Comparison of ENCODE assay signal across 8 cellular contexts in genomic region chr9:124280176-124280691, GRCh38. TPM values are rescaled to one million over a fixed set of nuclear protein-coding genes. Genes with fewer than 3 reads are reported as not detected.
DNase-seq lines count a peak whose midpoint lies in the region; ATAC-seq and TF ChIP-seq lines count a peak whose summit lies in the region.

No MANE protein-coding gene starts in this region.

- no peak for TF ChIP-seq EP300 in esophagus muscularis mucosa (IDR thresholded peaks at IDR 0.05)

- dilution Hi-C loops in mammary epithelial cell (cut with HindIII; ENCODE audit: low sequenced_read_pairs): no loop called here

- no peak overlapping the region for H3K4me2 ChIP-seq in mammary epithelial cell (ENCODE audit: insufficient read depth, low read depth, low read length)

- DNase-seq in breast epithelium (ENCODE audit: low spot score in 2 of 2) (no peak), mammary epithelial cell (no peak), esophagus muscularis mucosa (ENCODE audit: extremely low spot score) (no peak), vagina (ENCODE audit: extremely low spot score in 2 of 2) (no peak), SIG-M5 treated with dmso at 0.1 percent for 504 hours (lab: John Stamatoyannopoulos, UW; ENCODE audit: unreplicated experiment) (no peak)
- DNase-seq in activated CD8-positive, alpha-beta memory T cell treated with anti-CD3 and anti-CD28 coated beads, Interleukin-2, amount 50 U/mL, for 4 hours: no peak

- H3K4me3 ChIP-seq in breast epithelium: no peak overlapping the region
- no peak overlapping the region for H3K4me3 ChIP-seq in mammary epithelial cell (replicated peaks in 1 of 3; ENCODE audit: insufficient read depth in 1 of 3, low read depth in 2 of 3, low read length in 3 of 3)
- H3K4me3 ChIP-seq in esophagus muscularis mucosa: no peak overlapping the region
- no peak overlapping the region for H3K4me3 ChIP-seq in mucosa of rectum (ENCODE audit: low read length in 2 of 2)
- no peak overlapping the region for H3K4me3 ChIP-seq in vagina

- CTCF ChIA-PET in mammary epithelial cell (lab: Charles Lee; ENCODE audit: low non-redundant PET): interaction anchor here (0.6 kb wide), 1 partner anchor 152 kb away, joined by 4 read pairs; no protein-coding TSS in a partner anchor

- H3K9me3 ChIP-seq in breast epithelium (no peaks in the 10 kb centered on the region), mammary epithelial cell (replicated peaks; ENCODE audit: insufficient read depth, low read length) (no peaks in the 10 kb centered on the region), esophagus muscularis mucosa (no peaks in the 10 kb centered on the region), mucosa of rectum (ENCODE audit: control insufficient read depth in 2 of 2, low read length in 2 of 2) (no peaks in the 10 kb centered on the region), vagina (no peaks in the 10 kb centered on the region)

- peaks cover 17 to 28% of the 10 kb centered on the region in 2 donors for H3K4me1 ChIP-seq in breast epithelium
- H3K4me1 ChIP-seq in mammary epithelial cell (ENCODE audit: insufficient read depth, low read length): peaks cover 23% of the 10 kb centered on the region
- H3K4me1 ChIP-seq in esophagus muscularis mucosa: peaks cover 68 to 93% (median 93%) of the 10 kb centered on the region in 4 donors
- peaks cover 35 to 39% of the 10 kb centered on the region in 2 donors for H3K4me1 ChIP-seq in mucosa of rectum (ENCODE audit: control insufficient read depth in 2 of 2, insufficient read depth in 2 of 2, low read length in 2 of 2)
- H3K4me1 ChIP-seq in vagina: peaks cover 76% of the 10 kb centered on the region

- H2AFZ ChIP-seq in mammary epithelial cell (ENCODE audit: low read depth, low read length): no peak overlapping the region

- BruUV-seq in mammary epithelial cell (replicated peaks; lab: Mats Ljungman, UMichigan): no TSS peak

- H3K79me2 ChIP-seq in mammary epithelial cell (ENCODE audit: insufficient read depth, low read length): peaks cover 97% of the 10 kb centered on the region

- H3K36me3 ChIP-seq in breast epithelium: no peaks in the 10 kb centered on the region
- H3K36me3 ChIP-seq in mammary epithelial cell (ENCODE audit: insufficient read depth, low read length): peaks cover 2% of the 10 kb centered on the region
- H3K36me3 ChIP-seq in esophagus muscularis mucosa: no peaks in the 10 kb centered on the region
- no peaks in the 10 kb centered on the region for H3K36me3 ChIP-seq in mucosa of rectum (ENCODE audit: control insufficient read depth in 2 of 2, insufficient read depth in 2 of 2, low read length in 2 of 2)
- H3K36me3 ChIP-seq in vagina: no peaks in the 10 kb centered on the region

- in situ Hi-C loops in mammary epithelial cell (cut with MboI; ENCODE audit: low sequenced_read_pairs in 2 of 2): no loop called here

- H4K20me1 ChIP-seq in mammary epithelial cell (ENCODE audit: insufficient read depth, low read length): peaks cover 3% of the 10 kb centered on the region

- no peak for ATAC-seq in HG02973 (IDR thresholded peaks at IDR 0.05; ENCODE audit: unreplicated experiment)

- no peak overlapping the region for H3K9ac ChIP-seq in mammary epithelial cell (ENCODE audit: insufficient read depth, low read length)
- H3K9ac ChIP-seq in mucosa of rectum (ENCODE audit: low read depth in 1 of 2, low read length in 2 of 2): no peak overlapping the region

- H3K27ac ChIP-seq in breast epithelium: peak overlapping the region; percentile 70 to 75
- no peak overlapping the region for H3K27ac ChIP-seq in mammary epithelial cell (ENCODE audit: insufficient read depth, low read depth, low read length)
- H3K27ac ChIP-seq in esophagus muscularis mucosa (replicated peaks in 1 of 4): peak overlapping the region; percentile 83 to 87 (median 84)
- peak overlapping the region; percentile 7 to 40 for H3K27ac ChIP-seq in mucosa of rectum (ENCODE audit: low read depth in 2 of 2, low read length in 2 of 2)
- H3K27ac ChIP-seq in vagina: peak overlapping the region; percentile 95

- TF ChIP-seq CTCF in breast epithelium (IDR thresholded peaks at IDR 0.05) (no peak), mammary epithelial cell (conservative IDR thresholded peaks at IDR 0.05 in 1 of 2, IDR thresholded peaks at IDR 0.05 in 1 of 2; ENCODE audit: extremely low read depth in 1 of 2, insufficient read depth in 1 of 2, low read depth in 1 of 2, low read length in 2 of 2) (no peak), esophagus muscularis mucosa (IDR thresholded peaks at IDR 0.05) (no peak), vagina (IDR thresholded peaks at IDR 0.05) (no peak)

- WGBS in mammary epithelial cell (ENCODE audit: low coverage, missing lambda C conversion rate): 70% methylated on average over 13 of the region's 16 CpGs
- 22% methylated on average over 5 of the region's 16 CpGs for WGBS in esophagus muscularis mucosa

- TF ChIP-seq POLR2A in breast epithelium (IDR thresholded peaks at IDR 0.05) (no peak), esophagus muscularis mucosa (IDR thresholded peaks at IDR 0.05; ENCODE audit: low read depth) (no peak), vagina (IDR thresholded peaks at IDR 0.05) (no peak)

- no peaks in the 10 kb centered on the region for H3K27me3 ChIP-seq in breast epithelium
- no peaks in the 10 kb centered on the region for H3K27me3 ChIP-seq in mammary epithelial cell (ENCODE audit: insufficient read depth, low read length)
- H3K27me3 ChIP-seq in esophagus muscularis mucosa: no peaks in the 10 kb centered on the region
- no peaks in the 10 kb centered on the region for H3K27me3 ChIP-seq in mucosa of rectum (ENCODE audit: control insufficient read depth in 2 of 2, insufficient read depth in 2 of 2, low read length in 2 of 2)
- H3K27me3 ChIP-seq in vagina: no peaks in the 10 kb centered on the region

- intact Hi-C loops in breast epithelium (cut with DNase I; ENCODE audit: low total_unique reads): no loop called here
- intact Hi-C loops in mammary epithelial cell (cut with micrococcal nuclease): no loop called here
- intact Hi-C loops in esophagus muscularis mucosa (cut with DNase I): no loop called here
- intact Hi-C loops in vagina (cut with DNase I): no loop called here

RNA-seq across cellular contexts. Expression of gene NEK6, which starts 22.5 kb away (rescaled TPM):
- total RNA-seq in breast epithelium (10 to 100 TPM; 17.8 to 31.5 (median 22.2) TPM), mammary epithelial cell (10 to 100 TPM; 41.3 to 41.7 TPM), esophagus muscularis mucosa (10 to 100 TPM; 14.1 to 21.9 (median 15.1) TPM), vagina (44.4 TPM)
- polyA plus RNA-seq in mammary epithelial cell: 50.6 TPM
- 68.8 TPM for polyA minus RNA-seq in mammary epithelial cell
